Comparison of ENCODE assay signal across 9 cellular contexts in genomic region chr3:150371741-150372254, GRCh38. TPM values are rescaled to one million over a fixed set of nuclear protein-coding genes. Genes with fewer than 3 reads are reported as not detected.
A peak's percentile ranks its signal among the peaks of the same experiment; 100 is the strongest.
DNase-seq lines count a peak whose midpoint lies in the region; ATAC-seq and TF ChIP-seq lines count a peak whose summit lies in the region.
"Had no signal": no experiment of that assay in that cellular context is flagged by ENCODE, and none has a peak within 500 bp of the region (broad histone marks: within the 10 kb centered on the region; RNA-seq: fewer than 3 reads in every experiment).

No MANE protein-coding gene starts in this region.

- intact Hi-C loops in activated CD4-positive, alpha-beta T cell treated with anti-CD3 and anti-CD28 coated beads, Interleukin-2, amount 10 ng/mL, durations not matched to agents 24 days and 14 days (cut with micrococcal nuclease): no loop called here

- peaks cover 6% of the 10 kb centered on the region for H3K4me1 Mint-ChIP-seq in activated CD4-positive, alpha-beta T cell treated with anti-CD3 and anti-CD28 coated beads, Interleukin-2, amount 10 ng/mL, durations not matched to agents 24 days and 14 days
- peaks cover 37% of the 10 kb centered on the region for H3K4me1 Mint-ChIP-seq in type B pancreatic cell (ENCODE audit: unreplicated experiment)

- H3K27ac Mint-ChIP-seq in activated CD4-positive, alpha-beta T cell treated with anti-CD3 and anti-CD28 coated beads, Interleukin-2, amount 10 ng/mL, durations not matched to agents 24 days and 14 days: no peak overlapping the region
- H3K27ac Mint-ChIP-seq in type B pancreatic cell: peak overlapping the region; percentile 94
- H3K27ac Mint-ChIP-seq: CD4-positive, CD25-positive, alpha-beta regulatory T cell had no signal

- H3K36me3 Mint-ChIP-seq in activated CD4-positive, alpha-beta T cell treated with anti-CD3 and anti-CD28 coated beads, Interleukin-2, amount 10 ng/mL, durations not matched to agents 24 days and 14 days (ENCODE audit: low read depth): no peaks in the 10 kb centered on the region
- no peaks in the 10 kb centered on the region for H3K36me3 Mint-ChIP-seq in type B pancreatic cell
- H3K36me3 Mint-ChIP-seq: CD4-positive, CD25-positive, alpha-beta regulatory T cell had no signal

- H3K4me3 ChIP-seq in cardiac fibroblast (replicated peaks in 1 of 2; ENCODE audit: low read depth in 2 of 2, low read length in 2 of 2): peak overlapping the region; percentile 0 to 45

- ATAC-seq in HG03469 (IDR thresholded peaks at IDR 0.05; ENCODE audit: unreplicated experiment) (no peak), GM21515 (IDR thresholded peaks at IDR 0.05; ENCODE audit: unreplicated experiment) (no peak)

- H3K9me3 Mint-ChIP-seq in activated CD4-positive, alpha-beta T cell treated with anti-CD3 and anti-CD28 coated beads, Interleukin-2, amount 10 ng/mL, durations not matched to agents 24 days and 14 days: no peaks in the 10 kb centered on the region
- peaks cover 4% of the 10 kb centered on the region for H3K9me3 Mint-ChIP-seq in type B pancreatic cell
- H3K9me3 Mint-ChIP-seq: CD4-positive, CD25-positive, alpha-beta regulatory T cell had no signal

- peak; percentile 40 for DNase-seq in activated CD4-positive, alpha-beta T cell treated with anti-CD3 and anti-CD28 coated beads, Interleukin-2, amount 10 ng/mL, durations not matched to agents 24 days and 14 days
- no peak for DNase-seq in activated CD4-positive, alpha-beta T cell treated with anti-CD3 and anti-CD28 coated beads, Interleukin-2, amount 50 U/mL, for 4 hours
- DNase-seq in cardiac fibroblast (ENCODE audit: low read depth in 2 of 2) (peak; percentile 99 to 100), left kidney (ENCODE audit: low read depth, low spot score) (peak; percentile 90), type B pancreatic cell (ENCODE audit: extremely low spot score, unreplicated experiment) (no peak), NCI-H510A (lab: John Stamatoyannopoulos, UW) (no peak)
- DNase-seq: CD4-positive, CD25-positive, alpha-beta regulatory T cell had no signal

- H3K4me3 Mint-ChIP-seq in activated CD4-positive, alpha-beta T cell treated with anti-CD3 and anti-CD28 coated beads, Interleukin-2, amount 10 ng/mL, durations not matched to agents 24 days and 14 days: no peak overlapping the region
- H3K4me3 Mint-ChIP-seq in type B pancreatic cell: peak overlapping the region; percentile 72
- H3K4me3 Mint-ChIP-seq: CD4-positive, CD25-positive, alpha-beta regulatory T cell had no signal

- H3K27me3 Mint-ChIP-seq in activated CD4-positive, alpha-beta T cell treated with anti-CD3 and anti-CD28 coated beads, Interleukin-2, amount 10 ng/mL, durations not matched to agents 24 days and 14 days: peaks cover 11% of the 10 kb centered on the region
- H3K27me3 Mint-ChIP-seq in type B pancreatic cell: no peaks in the 10 kb centered on the region
- H3K27me3 Mint-ChIP-seq: CD4-positive, CD25-positive, alpha-beta regulatory T cell had no signal

- no peak for TF ChIP-seq CTCF in cardiac fibroblast (IDR thresholded peaks at IDR 0.05; ENCODE audit: low read depth, low read length)
- no peak for TF ChIP-seq CTCF in type B pancreatic cell (conservative IDR thresholded peaks at IDR 0.05)

RNA-seq across cellular contexts. Expression of gene TSC22D2, which starts 36.3 kb away (rescaled TPM):
- 16.4 and 18.7 TPM in 2 replicates for total RNA-seq in activated CD4-positive, alpha-beta T cell treated with anti-CD3 and anti-CD28 coated beads, Interleukin-2, amount 10 ng/mL, durations not matched to agents 24 days and 14 days
- total RNA-seq in type B pancreatic cell (ENCODE audit: low replicate concordance): 64.4 and 106 TPM in 2 replicates

Comparison
In these comparisons a context has a peak if more than half of its experiments do, and no peak if none do; other contexts are left out.
1. DNase-seq: peak in activated CD4-positive, alpha-beta T cell treated with anti-CD3 and anti-CD28 coated beads, Interleukin-2, amount 10 ng/mL, durations not matched to agents 24 days and 14 days (single experiment), cardiac fibroblast (2 of 2) and left kidney (single experiment); none in activated CD4-positive, alpha-beta T cell treated with anti-CD3 and anti-CD28 coated beads, Interleukin-2, amount 50 U/mL, for 4 hours (0 of 2), type B pancreatic cell (single experiment) and NCI-H510A (single experiment).